Comparison of ENCODE assay signal across 21 cellular contexts in the genomic region with DNA sequence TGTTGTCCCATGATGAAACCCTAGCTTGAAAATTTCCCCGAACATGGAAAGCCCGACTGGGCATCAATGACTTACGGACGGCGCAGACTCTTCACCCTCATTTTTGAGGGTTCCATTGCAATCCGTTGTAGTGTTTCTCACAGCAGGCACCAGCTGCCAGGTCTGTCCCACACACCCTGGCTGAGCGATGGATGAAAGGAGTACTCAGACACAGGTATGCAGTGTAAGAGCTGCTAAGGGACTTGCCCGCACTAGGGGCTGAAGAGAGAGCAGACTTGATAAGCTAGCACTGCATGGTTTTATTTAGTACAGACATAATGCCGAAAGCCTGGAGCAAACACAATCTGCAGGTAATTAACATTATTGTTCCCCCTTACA. TPM values are rescaled to one million over a fixed set of nuclear protein-coding genes. Genes with fewer than 3 reads are reported as not detected.
A peak's percentile ranks its signal among the peaks of the same experiment; 100 is the strongest.
DNase-seq lines count a peak whose midpoint lies in the region; ATAC-seq, FAIRE-seq and TF ChIP-seq lines count a peak whose summit lies in the region.
"Had no signal": no experiment of that assay in that cellular context is flagged by ENCODE, and none has a peak within 500 bp of the region (broad histone marks: within the 10 kb centered on the region; RNA-seq: fewer than 3 reads in every experiment).

No MANE protein-coding gene starts in this region.

- H3K27ac Mint-ChIP-seq in nephron: peak overlapping the region; percentile 53 to 81 (median 60)
- H3K27ac Mint-ChIP-seq: activated naive CD4-positive, alpha-beta T cell treated with anti-CD3 and anti-CD28 coated beads, Interleukin-2, amount 50 U/mL, for 24 hours; CD4-positive, alpha-beta memory T cell; memory B cell; stimulated activated naive CD8-positive, alpha-beta T cell treated with anti-CD3 and anti-CD28 coated beads, Interleukin-15, Interleukin-2, amounts not matched to agents 100 ng/mL and 50 ng/mL, for 24 hours had no signal

- H3K36me3 Mint-ChIP-seq in nephron (ENCODE audit: low read depth): no peaks in the 10 kb centered on the region
- H3K36me3 Mint-ChIP-seq: activated naive CD4-positive, alpha-beta T cell treated with anti-CD3 and anti-CD28 coated beads, Interleukin-2, amount 50 U/mL, for 24 hours; CD4-positive, alpha-beta memory T cell; memory B cell had no signal

- TF ChIP-seq CTCF in VCaP (conservative IDR thresholded peaks at IDR 0.05): no peak
- TF ChIP-seq CTCF in nephron (IDR thresholded peaks at IDR 0.05; ENCODE audit: unreplicated experiment in 3 of 3): no peak

- H3K27me3 ChIP-seq in iPS-15b (ENCODE audit: control insufficient read depth, insufficient read depth, low read length): no peaks in the 10 kb centered on the region

- no peak overlapping the region for H3K4me3 Mint-ChIP-seq in nephron
- H3K4me3 Mint-ChIP-seq: activated naive CD4-positive, alpha-beta T cell treated with anti-CD3 and anti-CD28 coated beads, Interleukin-2, amount 50 U/mL, for 24 hours; CD4-positive, alpha-beta memory T cell; memory B cell; neural crest cell; stimulated activated naive CD8-positive, alpha-beta T cell treated with anti-CD3 and anti-CD28 coated beads, Interleukin-15, Interleukin-2, amounts not matched to agents 100 ng/mL and 50 ng/mL, for 24 hours had no signal

- H3K4me1 Mint-ChIP-seq in nephron: no peaks in the 10 kb centered on the region
- H3K4me1 Mint-ChIP-seq: activated naive CD4-positive, alpha-beta T cell treated with anti-CD3 and anti-CD28 coated beads, Interleukin-2, amount 50 U/mL, for 24 hours; memory B cell had no signal

- H3K4me1 ChIP-seq in iPS-15b (ENCODE audit: control insufficient read depth, insufficient read depth, low read length): peaks cover 15% of the 10 kb centered on the region

- peak overlapping the region; percentile 29 for H3K9ac ChIP-seq in iPS-15b (ENCODE audit: low read depth, low read length)

- no peak overlapping the region for H3K4me3 ChIP-seq in iPS-15b (ENCODE audit: low read depth, low read length)

- peak overlapping the region; percentile 64 for H3K27ac ChIP-seq in VCaP

- ATAC-seq in GM21381 (IDR thresholded peaks at IDR 0.05; ENCODE audit: unreplicated experiment) (no peak), GM19452 (IDR thresholded peaks at IDR 0.05; ENCODE audit: unreplicated experiment) (no peak)
- ATAC-seq: Panc1 had no signal

- no peaks in the 10 kb centered on the region for H3K9me3 ChIP-seq in iPS-15b (ENCODE audit: control insufficient read depth, insufficient read depth, low read length)

- no peaks in the 10 kb centered on the region for H3K27me3 Mint-ChIP-seq in nephron (ENCODE audit: low read depth)
- H3K27me3 Mint-ChIP-seq: activated naive CD4-positive, alpha-beta T cell treated with anti-CD3 and anti-CD28 coated beads, Interleukin-2, amount 50 U/mL, for 24 hours; memory B cell; stimulated activated naive CD8-positive, alpha-beta T cell treated with anti-CD3 and anti-CD28 coated beads, Interleukin-15, Interleukin-2, amounts not matched to agents 100 ng/mL and 50 ng/mL, for 24 hours had no signal

- no peaks in the 10 kb centered on the region for H3K9me3 Mint-ChIP-seq in nephron
- H3K9me3 Mint-ChIP-seq: activated naive CD4-positive, alpha-beta T cell treated with anti-CD3 and anti-CD28 coated beads, Interleukin-2, amount 50 U/mL, for 24 hours; CD4-positive, alpha-beta memory T cell; memory B cell; neural crest cell; stimulated activated naive CD8-positive, alpha-beta T cell treated with anti-CD3 and anti-CD28 coated beads, Interleukin-15, Interleukin-2, amounts not matched to agents 100 ng/mL and 50 ng/mL, for 24 hours had no signal

- no peaks in the 10 kb centered on the region for H3K36me3 ChIP-seq in iPS-15b (ENCODE audit: control insufficient read depth, insufficient read depth, low read length)

- no peak for FAIRE-seq in RCC 7860 (lab: Jason Lieb, UNC)
- FAIRE-seq: GM12891 had no signal

- DNase-seq in DMS79 treated with DMSO at 0.1 percent for 48 hours (lab: John Stamatoyannopoulos, UW) (peak; percentile 41), H4 (ENCODE audit: low spot score) (no peak), RCC 7860 (ENCODE audit: low spot score) (no peak)
- DNase-seq: activated CD4-positive, alpha-beta T cell treated with anti-CD3 and anti-CD28 coated beads, Interleukin-2, amount 50 U/mL, for 1 hour; CD4-positive, alpha-beta memory T cell; hypothalamus; stimulated activated CD4-positive, alpha-beta T cell treated with anti-CD3 and anti-CD28 coated beads, Interleukin-15, amount 100 ng/mL, for 24 hours had no signal

RNA-seq across cellular contexts. Expression of gene DYNAP, which starts 15.8 kb away (rescaled TPM):
- not detected in 2 replicates for total RNA-seq in H4 (2014; rRNA removed; shearing (Covaris generic))
- total RNA-seq: bronchial epithelial cell; CD4-positive, alpha-beta memory T cell; G401; neural crest cell; renal cortical epithelial cell had no signal
